In the genomic region with DNA sequence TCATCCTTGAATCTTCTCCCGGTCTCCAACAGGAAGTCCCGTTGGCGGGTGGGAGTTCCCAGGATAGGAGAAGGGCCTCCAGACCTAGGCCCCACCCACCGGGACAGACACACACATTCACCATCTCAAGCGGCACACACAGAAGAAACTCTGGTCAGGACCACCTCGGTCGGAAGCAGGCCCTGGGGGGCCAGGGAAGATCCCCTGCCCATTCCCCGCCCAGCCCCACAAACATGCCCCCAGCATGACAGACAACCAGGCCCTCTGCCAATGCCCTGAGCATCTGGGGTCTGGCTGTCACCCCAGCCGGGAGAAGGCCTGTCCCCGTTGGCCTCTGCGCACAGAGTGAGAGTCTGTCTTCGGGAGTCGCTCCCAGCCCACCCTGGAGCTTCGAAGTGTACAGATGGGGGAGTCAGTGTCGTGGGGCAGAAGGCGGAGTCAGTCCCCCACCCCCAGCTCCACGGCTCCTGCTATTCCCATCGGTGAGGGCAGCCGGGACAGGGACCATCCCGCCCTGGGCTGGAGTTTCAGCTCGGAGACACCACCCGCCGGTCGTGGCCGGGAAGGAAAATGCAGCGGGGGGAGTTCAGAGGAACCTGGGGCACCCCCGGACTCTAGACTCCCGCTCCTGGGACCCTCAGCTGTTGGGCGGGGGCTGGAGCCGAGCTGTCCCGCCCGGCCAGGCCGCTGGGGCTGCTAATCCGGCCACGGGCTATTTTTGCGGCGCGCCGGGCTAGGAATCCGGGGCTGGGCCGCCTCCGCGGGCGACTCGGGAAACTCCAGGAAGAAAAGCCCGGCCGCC, we compare ENCODE assay signal across 7 cellular contexts. TPM values are rescaled to one million over a fixed set of nuclear protein-coding genes. Genes with fewer than 3 reads are reported as not detected.
DNase-seq lines count a peak whose midpoint lies in the region; ATAC-seq, FAIRE-seq and TF ChIP-seq lines count a peak whose summit lies in the region.

No MANE protein-coding gene starts in this region.

- no peaks in the 10 kb centered on the region for H3K27me3 ChIP-seq in ovary

- no peak for ATAC-seq in GM19324 (IDR thresholded peaks at IDR 0.05; ENCODE audit: low FRiP score, unreplicated experiment)
- no peak for ATAC-seq in GM21447 (IDR thresholded peaks at IDR 0.05; ENCODE audit: unreplicated experiment)

- peak overlapping the region; percentile 84 to 97 for H3K27ac ChIP-seq in ovary

- TF ChIP-seq EP300 in ovary (IDR thresholded peaks at IDR 0.05): no peak

- TF ChIP-seq POLR2A in ovary (IDR thresholded peaks at IDR 0.05) (peak; percentile 52), GM12891 (IDR thresholded peaks at IDR 0.05; ENCODE audit: low read depth, low read length) (no peak)

- intact Hi-C loops in ovary (cut with DNase I): no loop called here

- H3K4me3 ChIP-seq in foreskin fibroblast (ENCODE audit: low read depth in 1 of 2, low read length in 2 of 2) (peak overlapping the region; percentile 81 to 84), ovary (peak overlapping the region; percentile 53)

- FAIRE-seq in GM12891 (lab: Jason Lieb, UNC): no peak

- DNase-seq in HCEC 1CT (peak; percentile 76), SW 1271 (lab: John Stamatoyannopoulos, UW) (peak; percentile 47 to 69), foreskin fibroblast (peak; percentile 75 to 91), ovary (peak; percentile 75 to 86 (median 80)), GM12891 (ENCODE audit: insufficient read length, low spot score) (no peak)

- no peak for TF ChIP-seq CTCF in foreskin fibroblast (IDR thresholded peaks at IDR 0.05; ENCODE audit: low read depth, low read length)
- peak in 1 of 3 donors; percentile 24 for TF ChIP-seq CTCF in ovary (IDR thresholded peaks at IDR 0.05)

- WGBS in ovary, 3 donors: 0 to 8% (median 1%) methylated on average over 17 to 47 of the region's 47 CpGs

- no peaks in the 10 kb centered on the region for H3K36me3 ChIP-seq in ovary

- H3K9me3 ChIP-seq in ovary: no peaks in the 10 kb centered on the region

- peaks cover 34% of the 10 kb centered on the region for H3K4me1 ChIP-seq in ovary (ENCODE audit: insufficient read depth)

TF ChIP-seq in GM12891, 5 proteins besides CTCF, POLR2A, EP300 and RAD21:
- TF ChIP-seq POU2F2 (IDR thresholded peaks at IDR 0.05; ENCODE audit: low read depth, low read length): no peak
- TF ChIP-seq TAF1 (IDR thresholded peaks at IDR 0.05; ENCODE audit: low read depth, low read length): no peak
- TF ChIP-seq SPI1 (IDR thresholded peaks at IDR 0.05; ENCODE audit: low read depth, low read length): no peak
- TF ChIP-seq POLR2AphosphoS5 (IDR thresholded peaks at IDR 0.05; ENCODE audit: low read depth, low read length): no peak
- TF ChIP-seq PAX5 (IDR thresholded peaks at IDR 0.05; ENCODE audit: insufficient read depth, low read length, severe bottlenecking): no peak

RNA-seq across cellular contexts. Expression of gene RHBDF1, which starts 0.7 kb away (rescaled TPM):
- total RNA-seq in ovary: 10 to 100 TPM; 22.6 to 76.0 (median 49.2) TPM
- 10 to 100 TPM; 10.9 to 52.8 TPM for polyA plus RNA-seq in ovary
- 3.3 TPM for polyA plus RNA-seq in GM12891 (2012; ENCODE audit: low read depth, missing spikeins)

RNA-seq across cellular contexts. Expression of gene MPG, which starts 6.3 kb away (rescaled TPM):
- 10 to 100 TPM; 42.5 to 90.9 (median 48.4) TPM for total RNA-seq in ovary
- 10 to 100 TPM in 1 of 2 donors, under 1 TPM in 1; 0.60 to 68.4 TPM for polyA plus RNA-seq in ovary
- 59.5 TPM for polyA plus RNA-seq in GM12891 (2012; ENCODE audit: low read depth, missing spikeins)

RNA-seq across cellular contexts. Expression of gene SNRNP25, which starts 18.1 kb away (rescaled TPM):
- total RNA-seq in ovary: 10 to 100 TPM; 12.8 to 27.8 (median 23.7) TPM
- 10 to 100 TPM; 26.9 to 35.7 TPM for polyA plus RNA-seq in ovary
- polyA plus RNA-seq in GM12891 (2012; ENCODE audit: low read depth, missing spikeins): 60.0 TPM

RNA-seq across cellular contexts. Expression of gene POLR3K, which starts 18.3 kb away (rescaled TPM):
- total RNA-seq in ovary: 10 to 100 TPM in 3 of 7 donors, 1 to 10 TPM in 4; 3.7 to 11.0 (median 9.9) TPM
- 10 to 100 TPM in 1 of 2 donors, 1 to 10 TPM in 1; 9.4 to 11.9 TPM for polyA plus RNA-seq in ovary
- polyA plus RNA-seq in GM12891 (2012; ENCODE audit: low read depth, missing spikeins): 36.8 TPM
